24 cellular contexts compared by ENCODE assay signal in the genomic region with DNA sequence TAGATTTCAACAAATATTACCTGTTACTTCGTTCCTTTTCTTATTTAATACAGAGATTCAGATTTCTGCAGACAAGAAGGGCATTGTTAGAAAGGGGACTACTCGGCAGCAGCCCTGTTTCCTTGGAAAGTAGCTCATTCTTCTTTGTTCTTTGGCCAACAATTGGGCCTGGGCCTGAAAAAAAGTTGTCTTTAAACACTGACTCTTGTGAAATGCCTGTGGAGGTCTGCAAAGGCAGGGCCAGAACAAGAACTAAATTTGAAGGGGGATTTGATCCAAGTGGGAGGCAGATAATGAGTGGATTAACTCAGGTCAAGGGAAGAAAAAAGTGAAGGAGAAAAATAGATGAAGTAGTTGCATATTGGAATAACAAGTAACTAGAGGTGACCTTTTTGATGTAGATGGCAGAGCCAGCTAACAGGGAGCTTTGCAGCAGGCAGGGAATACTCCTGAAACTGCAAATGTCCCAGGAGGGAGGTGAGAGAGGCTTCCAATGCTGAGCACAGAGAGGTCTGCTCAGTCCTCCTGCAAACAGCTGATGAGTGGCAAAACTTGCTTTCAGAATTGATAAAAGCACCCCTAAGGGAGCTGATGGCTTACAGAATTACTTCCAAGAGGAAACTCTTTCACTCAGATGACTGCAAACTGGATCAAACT.
DNase-seq lines count a peak whose midpoint lies in the region; ATAC-seq and TF ChIP-seq lines count a peak whose summit lies in the region.
"Had no signal": no experiment of that assay in that cellular context is flagged by ENCODE, and none has a peak within 500 bp of the region (broad histone marks: within the 10 kb centered on the region; RNA-seq: fewer than 3 reads in every experiment).

No MANE protein-coding gene starts in this region.

- no peak overlapping the region for H3K18ac ChIP-seq in neuronal stem cell (ENCODE audit: low read length)

- no peaks in the 10 kb centered on the region for H3K36me3 ChIP-seq in H7 (replicated peaks; ENCODE audit: control insufficient read depth, insufficient read depth, low read length)
- no peaks in the 10 kb centered on the region for H3K36me3 ChIP-seq in iPS-18a (ENCODE audit: control insufficient read depth, low read depth, low read length)
- no peaks in the 10 kb centered on the region for H3K36me3 ChIP-seq in neuronal stem cell (replicated peaks in 1 of 2; ENCODE audit: control insufficient read depth in 2 of 2, insufficient read depth in 2 of 2, low read length in 2 of 2)

- CTCF ChIA-PET in WTC11 (lab: Charles Lee): no interaction called here

- WGBS in neuronal stem cell (ENCODE audit: extremely low coverage in 2 of 2, insufficient read length in 2 of 2, insufficient replicate concordance in 1 of 2), 2 donors: no CpG with 5 or more reads among the region's 2 CpGs

- no peak overlapping the region for H3K9ac ChIP-seq in iPS-18a (ENCODE audit: low read length)
- H3K9ac ChIP-seq in neuronal stem cell (ENCODE audit: low read depth, low read length, poor library complexity): no peak overlapping the region
- H3K9ac ChIP-seq: GM23248 had no signal

- no peak overlapping the region for H3K4ac ChIP-seq in neuronal stem cell (ENCODE audit: low read length)

- POLR2A ChIA-PET in WTC11 (lab: Charles Lee): no interaction called here

- no peak overlapping the region for H2AK5ac ChIP-seq in neuronal stem cell (ENCODE audit: low read depth, low read length)

- H3K27me3 ChIP-seq in H7 (ENCODE audit: control insufficient read depth, insufficient read depth, low read length) (no peaks in the 10 kb centered on the region), iPS-18a (ENCODE audit: control insufficient read depth, insufficient read depth, low read length) (no peaks in the 10 kb centered on the region), neuronal stem cell (ENCODE audit: control insufficient read depth in 3 of 3, insufficient read depth in 3 of 3, low read depth in 1 of 3, low read length in 3 of 3) (no peaks in the 10 kb centered on the region)

- peaks cover 28% of the 10 kb centered on the region for H3K36me3 Mint-ChIP-seq in WTC11
- H3K36me3 Mint-ChIP-seq in stimulated activated naive B cell treated with anti-CD40 and anti-IgM and Interleukin-4, amounts not matched to agents 10 μg/mL and 1 μg/mL and 100 μg/mL, for 72 hours: no peaks in the 10 kb centered on the region
- H3K36me3 Mint-ChIP-seq in effector memory CD8-positive, alpha-beta T cell (ENCODE audit: insufficient read depth): no peaks in the 10 kb centered on the region
- H3K36me3 Mint-ChIP-seq: IgD-negative memory B cell had no signal

- H2AFZ ChIP-seq in neuronal stem cell (ENCODE audit: low read length): peak overlapping the region; percentile 73
- H2AFZ ChIP-seq: GM23248 had no signal

- no peak overlapping the region for H2BK120ac ChIP-seq in neuronal stem cell (ENCODE audit: low read depth, low read length)

- no peaks in the 10 kb centered on the region for H3K79me1 ChIP-seq in neuronal stem cell (ENCODE audit: low read depth, low read length)

- no peak overlapping the region for H4K8ac ChIP-seq in neuronal stem cell (ENCODE audit: low read depth, low read length)

- no peak overlapping the region for H4K91ac ChIP-seq in neuronal stem cell (ENCODE audit: low read depth, low read length, poor library complexity)

- DNase-seq in H7 (peak; percentile 18), WTC11 (ENCODE audit: low spot score) (no peak), neuronal stem cell (ENCODE audit: low spot score) (peak; percentile 21), SK-N-DZ (ENCODE audit: low spot score) (no peak)
- DNase-seq in stimulated activated naive B cell treated with anti-CD40 and anti-IgM and Interleukin-4, amounts not matched to agents 10 μg/mL and 1 μg/mL and 100 μg/mL, for 72 hours: no peak
- no peak for DNase-seq in effector memory CD8-positive, alpha-beta T cell
- DNase-seq: CD4-positive, alpha-beta T cell; DMS53; EL; GM23248; Kasumi-1; MM.1S; NCI-H1092; NCI-H1436 treated with DMSO at 0.1 percent for 48 hours; NCI-H2029; NCI-H748 treated with DMSO at 0.1 percent for 48 hours; NK-92 treated with Interleukin-12 subunit alpha and Interleukin-12 subunit beta, amount 100 ng/mL, for 24 hours; OCI-M1; SHP77 treated with DMSO at 0.1 percent for 48 hours had no signal

- H3K27ac ChIP-seq in iPS-18a (ENCODE audit: low read length) (peak overlapping the region; percentile 24), neuronal stem cell (replicated peaks; ENCODE audit: low read length) (peak overlapping the region; percentile 67)
- H3K27ac ChIP-seq: A549, GM23248 had no signal

- H3K4me3 ChIP-seq in H7 (ENCODE audit: insufficient read depth, low read depth, low read length): no peak overlapping the region
- H3K4me3 ChIP-seq in iPS-18a (ENCODE audit: low read length): peak overlapping the region; percentile 28
- H3K4me3 ChIP-seq in neuronal stem cell (ENCODE audit: low read length in 2 of 2): no peak overlapping the region
- H3K4me3 ChIP-seq: A549, GM12878, GM23248 had no signal

- no peak overlapping the region; the same call in 1 of the 2 replicates for H3K4me3 Mint-ChIP-seq in WTC11
- no peak overlapping the region for H3K4me3 Mint-ChIP-seq in stimulated activated naive B cell treated with anti-CD40 and anti-IgM and Interleukin-4, amounts not matched to agents 10 μg/mL and 1 μg/mL and 100 μg/mL, for 72 hours
- no peak overlapping the region for H3K4me3 Mint-ChIP-seq in effector memory CD8-positive, alpha-beta T cell
- H3K4me3 Mint-ChIP-seq: CD4-positive, alpha-beta T cell; IgD-negative memory B cell had no signal

- no peak overlapping the region for H2BK15ac ChIP-seq in neuronal stem cell (ENCODE audit: low read length)

- no peaks in the 10 kb centered on the region for H3K9me3 ChIP-seq in iPS-18a (ENCODE audit: control insufficient read depth, low read depth, low read length)
- no peaks in the 10 kb centered on the region for H3K9me3 ChIP-seq in neuronal stem cell (replicated peaks in 1 of 2; ENCODE audit: control insufficient read depth in 2 of 2, insufficient read depth in 1 of 2, low read depth in 1 of 2, low read length in 2 of 2)
- H3K9me3 ChIP-seq: A549 had no signal

- peaks cover 65% of the 10 kb centered on the region for H3K9me3 Mint-ChIP-seq in WTC11
- H3K9me3 Mint-ChIP-seq in stimulated activated naive B cell treated with anti-CD40 and anti-IgM and Interleukin-4, amounts not matched to agents 10 μg/mL and 1 μg/mL and 100 μg/mL, for 72 hours: peaks cover 5 to 15% of the 10 kb centered on the region in 2 donors
- peaks cover 5 to 15% of the 10 kb centered on the region in 2 donors for H3K9me3 Mint-ChIP-seq in effector memory CD8-positive, alpha-beta T cell

- H2BK12ac ChIP-seq in neuronal stem cell (ENCODE audit: low read length): no peak overlapping the region

- ATAC-seq in WTC11: peak; percentile 89
- ATAC-seq in stimulated activated naive B cell treated with anti-CD40 and anti-IgM and Interleukin-4, amounts not matched to agents 10 μg/mL and 1 μg/mL and 100 μg/mL, for 72 hours (replicated peaks): no peak
- no peak for ATAC-seq in effector memory CD8-positive, alpha-beta T cell (replicated peaks)
- ATAC-seq: A549, GM12878, SK-N-SH treated with all-trans-retinoic acid at 6 μM for 48 hours had no signal

- H2BK5ac ChIP-seq in neuronal stem cell (ENCODE audit: low read length): no peak overlapping the region

- no peak overlapping the region for H3K23ac ChIP-seq in neuronal stem cell (ENCODE audit: low read depth, low read length, poor library complexity)

- H3K4me1 ChIP-seq in iPS-18a (ENCODE audit: control insufficient read depth, low read depth, low read length): peaks cover 29% of the 10 kb centered on the region
- H3K4me1 ChIP-seq in neuronal stem cell (ENCODE audit: control insufficient read depth in 2 of 2, insufficient read depth in 1 of 2, low read depth in 1 of 2, low read length in 2 of 2): peaks cover 2 to 4% of the 10 kb centered on the region in 2 donors
- H3K4me1 ChIP-seq: A549 had no signal

- no peaks in the 10 kb centered on the region for H3K27me3 Mint-ChIP-seq in WTC11 (ENCODE audit: low read depth)
- H3K27me3 Mint-ChIP-seq in stimulated activated naive B cell treated with anti-CD40 and anti-IgM and Interleukin-4, amounts not matched to agents 10 μg/mL and 1 μg/mL and 100 μg/mL, for 72 hours: no peaks in the 10 kb centered on the region
- H3K27me3 Mint-ChIP-seq in effector memory CD8-positive, alpha-beta T cell: no peaks in the 10 kb centered on the region
- H3K27me3 Mint-ChIP-seq: CD4-positive, alpha-beta T cell had no signal

- peak overlapping the region; percentile 90 for H3K27ac Mint-ChIP-seq in WTC11
- no peak overlapping the region for H3K27ac Mint-ChIP-seq in stimulated activated naive B cell treated with anti-CD40 and anti-IgM and Interleukin-4, amounts not matched to agents 10 μg/mL and 1 μg/mL and 100 μg/mL, for 72 hours
- H3K27ac Mint-ChIP-seq in effector memory CD8-positive, alpha-beta T cell: no peak overlapping the region
- H3K27ac Mint-ChIP-seq: CD4-positive, alpha-beta T cell; IgD-negative memory B cell had no signal

- H3K14ac ChIP-seq in neuronal stem cell (ENCODE audit: low read length): no peak overlapping the region

- H3K4me2 ChIP-seq in neuronal stem cell (ENCODE audit: insufficient read depth, low read length, poor library complexity, severe bottlenecking): no peak overlapping the region
- H3K4me2 ChIP-seq: A549 had no signal

- TF ChIP-seq CTCF in WTC11 (IDR thresholded peaks at IDR 0.05): no peak

- H3K4me1 Mint-ChIP-seq in WTC11: peaks cover 30% of the 10 kb centered on the region
- H3K4me1 Mint-ChIP-seq in stimulated activated naive B cell treated with anti-CD40 and anti-IgM and Interleukin-4, amounts not matched to agents 10 μg/mL and 1 μg/mL and 100 μg/mL, for 72 hours: no peaks in the 10 kb centered on the region
- H3K4me1 Mint-ChIP-seq in effector memory CD8-positive, alpha-beta T cell (ENCODE audit: low read depth in 2 of 2): no peaks in the 10 kb centered on the region

TF ChIP-seq in WTC11, 78 proteins besides CTCF, POLR2A, EP300 and RAD21 (continues in another document):
- TF ChIP-seq, protein P1, sequence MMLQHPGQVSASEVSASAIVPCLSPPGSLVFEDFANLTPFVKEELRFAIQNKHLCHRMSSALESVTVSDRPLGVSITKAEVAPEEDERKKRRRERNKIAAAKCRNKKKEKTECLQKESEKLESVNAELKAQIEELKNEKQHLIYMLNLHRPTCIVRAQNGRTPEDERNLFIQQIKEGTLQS (CRISPR knock-in tag; conservative IDR thresholded peaks at IDR 0.05): no peak
- TF ChIP-seq, protein P2, sequence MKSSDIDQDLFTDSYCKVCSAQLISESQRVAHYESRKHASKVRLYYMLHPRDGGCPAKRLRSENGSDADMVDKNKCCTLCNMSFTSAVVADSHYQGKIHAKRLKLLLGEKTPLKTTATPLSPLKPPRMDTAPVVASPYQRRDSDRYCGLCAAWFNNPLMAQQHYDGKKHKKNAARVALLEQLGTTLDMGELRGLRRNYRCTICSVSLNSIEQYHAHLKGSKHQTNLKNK (CRISPR knock-in tag; IDR thresholded peaks at IDR 0.05): no peak
- no peak for TF ChIP-seq KAT7 (CRISPR knock-in tag; IDR thresholded peaks at IDR 0.05; ENCODE audit: borderline replicate concordance)
- no peak for TF ChIP-seq SMAD3 (CRISPR knock-in tag; IDR thresholded peaks at IDR 0.05; ENCODE audit: borderline replicate concordance)
- no peak for TF ChIP-seq NR3C1 (CRISPR knock-in tag; conservative IDR thresholded peaks at IDR 0.05; ENCODE audit: low read depth)
- no peak for TF ChIP-seq FOXP1 (CRISPR knock-in tag; IDR thresholded peaks at IDR 0.05; ENCODE audit: borderline replicate concordance)

Comparison
In these comparisons a context has a peak if more than half of its experiments do, and no peak if none do; other contexts are left out.
1. DNase-seq: peak in H7 (single experiment) and neuronal stem cell (single experiment); none in WTC11 (single experiment), SK-N-DZ (single experiment), stimulated activated naive B cell treated with anti-CD40 and anti-IgM and Interleukin-4, amounts not matched to agents 10 μg/mL and 1 μg/mL and 100 μg/mL, for 72 hours (single experiment) and effector memory CD8-positive, alpha-beta T cell (0 of 3).